ENCODE assay signal across 8 cellular contexts in genomic region chr2:31333527-31334183, GRCh38.
DNase-seq lines count a peak whose midpoint lies in the region; ATAC-seq and TF ChIP-seq lines count a peak whose summit lies in the region.

No MANE protein-coding gene starts in this region.

- TF ChIP-seq POLR2A in Peyer's patch (IDR thresholded peaks at IDR 0.05) (no peak), suprapubic skin (IDR thresholded peaks at IDR 0.05) (no peak)

- peak; percentile 80 for ATAC-seq in GM21515 (IDR thresholded peaks at IDR 0.05; ENCODE audit: unreplicated experiment)

- H3K27me3 ChIP-seq in Peyer's patch (no peaks in the 10 kb centered on the region), suprapubic skin (no peaks in the 10 kb centered on the region)

- DNase-seq in DMS 273 (lab: John Stamatoyannopoulos, UW; ENCODE audit: unreplicated experiment) (peak; percentile 91), Peyer's patch (peak; percentile 79 to 96 (median 90)), activated T-helper 1 cell treated with Interleukin-2 at 50 U/mL for 16 hours (ENCODE audit: low read depth) (peak; percentile 48), fibroblast of the conjunctiva (ENCODE audit: low read depth) (peak; percentile 77), occipital lobe (lab: John Stamatoyannopoulos, UW) (peak; percentile 71), suprapubic skin (ENCODE audit: low spot score in 2 of 2) (peak; percentile 86 to 91)
- DNase-seq in Jurkat, Clone E6-1 (ENCODE audit: low read depth, low spot score) = peak; percentile 58

- TF ChIP-seq EP300 in suprapubic skin (IDR thresholded peaks at IDR 0.05) = no peak

- peaks cover 0 to 8% (median 0%) of the 10 kb centered on the region in 4 donors for H3K4me1 ChIP-seq in Peyer's patch
- H3K4me1 ChIP-seq in suprapubic skin = no peaks in the 10 kb centered on the region

- 15% methylated on average over 8 of the region's 8 CpGs for WGBS in suprapubic skin

- H3K36me3 ChIP-seq in Peyer's patch (no peaks in the 10 kb centered on the region), suprapubic skin (no peaks in the 10 kb centered on the region)

- TF ChIP-seq CTCF in Peyer's patch (IDR thresholded peaks at IDR 0.05) (peak; percentile 82 to 97 (median 92)), suprapubic skin (IDR thresholded peaks at IDR 0.05) (peak; percentile 89 to 90)

- H3K27ac ChIP-seq in Peyer's patch (no peak overlapping the region), suprapubic skin (no peak overlapping the region)

- H3K4me3 ChIP-seq in Jurkat, Clone E6-1 (ENCODE audit: low read length) = no peak overlapping the region
- H3K4me3 ChIP-seq in Peyer's patch = no peak overlapping the region
- H3K4me3 ChIP-seq in suprapubic skin = no peak overlapping the region

- H3K9me3 ChIP-seq in Peyer's patch (no peaks in the 10 kb centered on the region), suprapubic skin (no peaks in the 10 kb centered on the region)
